Comparison of ENCODE assay signal across 9 cellular contexts in the genomic region with DNA sequence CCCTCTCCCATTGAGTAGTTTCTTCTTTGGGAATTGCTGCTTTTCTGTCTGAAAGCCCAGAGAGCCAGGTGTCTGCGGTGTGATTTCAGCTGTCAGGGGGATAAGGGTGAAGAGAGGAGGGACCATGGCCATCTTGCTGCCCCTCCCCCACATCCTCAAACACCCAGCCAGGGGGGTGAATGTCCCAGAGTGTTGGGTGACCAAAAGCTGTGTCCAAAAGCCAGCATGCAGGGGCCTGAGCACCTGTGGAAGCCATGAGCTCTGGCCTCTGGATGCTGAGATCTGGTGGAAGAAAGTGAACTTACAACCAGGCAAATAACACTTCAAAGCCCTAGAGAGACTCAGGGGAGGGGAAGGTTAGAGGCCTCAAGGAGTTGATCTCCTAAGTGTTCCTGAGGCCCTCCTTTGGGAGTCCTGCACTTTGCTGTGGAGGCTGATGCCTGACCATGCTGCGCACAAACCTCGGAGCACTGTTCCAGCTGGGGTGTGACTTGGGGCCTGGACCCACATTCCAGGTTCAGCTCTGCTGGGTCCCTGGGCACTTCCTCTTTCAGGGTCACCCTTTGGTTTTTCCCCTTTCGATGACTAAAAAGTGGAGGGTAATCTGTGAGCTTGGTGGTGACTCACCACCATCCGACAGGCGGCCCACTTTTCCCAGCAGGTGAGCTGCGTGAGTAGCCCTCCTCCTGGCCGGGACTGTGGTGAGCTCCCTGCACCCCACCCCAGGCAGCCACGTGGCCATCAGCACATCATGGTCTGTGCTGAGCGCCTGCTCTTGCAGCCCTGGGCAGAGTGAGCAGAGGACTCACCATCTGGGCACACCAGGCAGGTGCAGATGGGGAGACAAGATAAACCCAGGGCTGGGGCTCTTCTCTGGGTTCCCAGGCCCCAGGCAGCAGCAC.
DNase-seq lines count a peak whose midpoint lies in the region; ATAC-seq and TF ChIP-seq lines count a peak whose summit lies in the region.
"Had no signal": no experiment of that assay in that cellular context is flagged by ENCODE, and none has a peak within 500 bp of the region (broad histone marks: within the 10 kb centered on the region; RNA-seq: fewer than 3 reads in every experiment).

No MANE protein-coding gene starts in this region.

- ATAC-seq in RWPE2 (ENCODE audit: low read depth) (peak; percentile 62; the same call in 2 of the 3 replicates), left lobe of liver (no peak), HG03571 (IDR thresholded peaks at IDR 0.05; ENCODE audit: unreplicated experiment) (no peak), GM21360 (IDR thresholded peaks at IDR 0.05; ENCODE audit: unreplicated experiment) (no peak)

- H3K4me1 ChIP-seq in HEK293 (ENCODE audit: control insufficient read depth, insufficient read depth, low read length) (no peaks in the 10 kb centered on the region; the same call in 1 of the 2 replicates), RWPE2 (ENCODE audit: insufficient read depth, poor library complexity, severe bottlenecking) (no peaks in the 10 kb centered on the region), thyroid gland (peaks cover 0 to 12% of the 10 kb centered on the region in 2 donors)

- H3K27me3 ChIP-seq in RWPE2 (ENCODE audit: insufficient read depth, poor library complexity, severe bottlenecking) (no peaks in the 10 kb centered on the region), thyroid gland (no peaks in the 10 kb centered on the region)

- WGBS in thyroid gland, 2 donors = 84 to 91% methylated on average over 10 of the region's 10 CpGs

- TF ChIP-seq POLR2A in thyroid gland (IDR thresholded peaks at IDR 0.05) = no peak

- CTCF ChIA-PET in HEK293 (lab: Yijun Ruan, JAX) = interaction anchor here (0.6 kb wide), 1 partner anchor 558 kb away, joined by 3 read pairs; no protein-coding TSS in a partner anchor

- TF ChIP-seq CTCF in GM12865 (IDR thresholded peaks at IDR 0.05; ENCODE audit: insufficient read depth, low read depth, low read length, missing control alignments) (no peak), HEK293 (tag by site-specific recombination; IDR thresholded peaks at IDR 0.05) (no peak), RWPE2 (IDR thresholded peaks at IDR 0.05; ENCODE audit: poor library complexity, severe bottlenecking) (no peak), thyroid gland (IDR thresholded peaks at IDR 0.05) (no peak)

- peak; percentile 75 for DNase-seq in GM12865 (ENCODE audit: low read depth)
- DNase-seq in RWPE2 (ENCODE audit: low spot score) = no peak
- peak; percentile 30 for DNase-seq in left lobe of liver (ENCODE audit: low spot score)
- DNase-seq in thyroid gland = no peak
- DNase-seq in OCI-M1 (lab: John Stamatoyannopoulos, UW) = no peak
- DNase-seq: effector CD4-positive, alpha-beta T cell had no signal

- intact Hi-C loops in thyroid gland (cut with DNase I) = no loop called here

- H3K27ac ChIP-seq in HEK293 (ENCODE audit: extremely low read depth, low read depth, low read length) (no peak overlapping the region), RWPE2 (ENCODE audit: poor library complexity, severe bottlenecking) (no peak overlapping the region), thyroid gland (no peak overlapping the region)

- POLR2A ChIA-PET in HEK293 (lab: Yijun Ruan, JAX) = no interaction called here

- H3K36me3 ChIP-seq in HEK293 (ENCODE audit: control insufficient read depth in 2 of 2, insufficient read depth in 1 of 2, low read length in 2 of 2) (no peaks in the 10 kb centered on the region), RWPE2 (ENCODE audit: low read depth) (no peaks in the 10 kb centered on the region), thyroid gland (no peaks in the 10 kb centered on the region)

- H3K9me3 ChIP-seq in HEK293 (ENCODE audit: control insufficient read depth, insufficient read depth, low read depth, low read length) (no peaks in the 10 kb centered on the region), RWPE2 (ENCODE audit: severe bottlenecking) (no peaks in the 10 kb centered on the region), thyroid gland (no peaks in the 10 kb centered on the region)

- H3K4me3 ChIP-seq in GM12865 (ENCODE audit: low read depth, low read length) = no peak overlapping the region
- no peak overlapping the region for H3K4me3 ChIP-seq in HEK293 (ENCODE audit: low read depth, low read length)
- H3K4me3 ChIP-seq in RWPE2 (ENCODE audit: severe bottlenecking) = no peak overlapping the region
- no peak overlapping the region for H3K4me3 ChIP-seq in thyroid gland (replicated peaks in 1 of 3)

TF ChIP-seq in HEK293, 187 proteins besides CTCF, POLR2A, EP300 and RAD21:
- no peak for TF ChIP-seq ZNF324 (tag by site-specific recombination; IDR thresholded peaks at IDR 0.05)
- TF ChIP-seq, protein P1, sequence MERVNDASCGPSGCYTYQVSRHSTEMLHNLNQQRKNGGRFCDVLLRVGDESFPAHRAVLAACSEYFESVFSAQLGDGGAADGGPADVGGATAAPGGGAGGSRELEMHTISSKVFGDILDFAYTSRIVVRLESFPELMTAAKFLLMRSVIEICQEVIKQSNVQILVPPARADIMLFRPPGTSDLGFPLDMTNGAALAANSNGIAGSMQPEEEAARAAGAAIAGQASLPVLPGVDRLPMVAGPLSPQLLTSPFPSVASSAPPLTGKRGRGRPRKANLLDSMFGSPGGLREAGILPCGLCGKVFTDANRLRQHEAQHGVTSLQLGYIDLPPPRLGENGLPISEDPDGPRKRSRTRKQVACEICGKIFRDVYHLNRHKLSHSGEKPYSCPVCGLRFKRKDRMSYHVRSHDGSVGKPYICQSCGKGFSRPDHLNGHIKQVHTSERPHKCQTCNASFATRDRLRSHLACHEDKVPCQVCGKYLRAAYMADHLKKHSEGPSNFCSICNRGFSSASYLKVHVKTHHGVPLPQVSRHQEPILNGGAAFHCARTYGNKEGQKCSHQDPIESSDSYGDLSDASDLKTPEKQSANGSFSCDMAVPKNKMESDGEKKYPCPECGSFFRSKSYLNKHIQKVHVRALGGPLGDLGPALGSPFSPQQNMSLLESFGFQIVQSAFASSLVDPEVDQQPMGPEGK (tag by site-specific recombination; IDR thresholded peaks at IDR 0.05) = peak; percentile 47; the same call in 1 of the 2 replicates
- peak; percentile 96 for TF ChIP-seq ZIC2 (tag by site-specific recombination; IDR thresholded peaks at IDR 0.05)
- no peak for TF ChIP-seq SALL2 (tag by site-specific recombination; IDR thresholded peaks at IDR 0.05; ENCODE audit: borderline replicate concordance)

Comparison
In these comparisons a context has a peak if more than half of its experiments do, and no peak if none do; other contexts are left out.
1. DNase-seq: peak in GM12865 (single experiment) and left lobe of liver (single experiment); none in RWPE2 (single experiment), thyroid gland (0 of 2) and OCI-M1 (single experiment).